In the genomic region with DNA sequence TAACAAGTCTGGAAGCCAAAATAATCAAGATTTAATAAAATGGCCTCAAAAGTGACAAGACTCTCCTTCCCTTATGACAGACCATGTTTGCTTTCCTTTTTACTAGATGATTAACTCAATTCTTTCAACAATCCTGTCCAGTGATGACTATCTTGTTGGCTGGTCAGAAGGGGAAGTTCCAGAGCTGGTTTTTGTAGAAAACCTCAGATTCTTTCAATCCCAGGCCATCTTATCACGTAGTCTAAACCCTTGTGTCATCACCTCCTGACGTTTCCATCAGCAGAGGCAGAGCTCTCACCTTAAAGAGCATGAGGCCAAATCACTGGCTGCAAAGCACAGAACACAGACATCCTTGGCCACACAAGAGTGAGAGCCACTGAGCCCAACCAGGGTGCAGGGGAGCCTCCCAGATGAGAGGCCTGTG, we compare ENCODE assay signal across 8 cellular contexts.
DNase-seq lines count a peak whose midpoint lies in the region; TF ChIP-seq lines count a peak whose summit lies in the region.
"Had no signal": no experiment of that assay in that cellular context is flagged by ENCODE, and none has a peak within 500 bp of the region (broad histone marks: within the 10 kb centered on the region; RNA-seq: fewer than 3 reads in every experiment).

No MANE protein-coding gene starts in this region.

- no peaks in the 10 kb centered on the region for H3K27me3 ChIP-seq in trophoblast cell (ENCODE audit: insufficient read depth, low read length)

- H3K79me2 ChIP-seq in trophoblast cell (ENCODE audit: control insufficient read depth, insufficient read depth, low read length, poor library complexity), result peaks cover 33% of the 10 kb centered on the region

- H3K79me1 ChIP-seq in trophoblast cell (ENCODE audit: low read length), result peaks cover 7% of the 10 kb centered on the region

- no peak overlapping the region for H3K4me2 ChIP-seq in trophoblast cell (ENCODE audit: low read length)

- H3K4ac ChIP-seq in trophoblast cell (ENCODE audit: low read depth, low read length), result no peak overlapping the region

- peaks cover 3 to 10% of the 10 kb centered on the region in 2 experiments for H3K36me3 ChIP-seq in trophoblast cell (ENCODE audit: control insufficient read depth in 1 of 2, insufficient read depth in 2 of 2, low read length in 2 of 2)

- H3K23ac ChIP-seq in trophoblast cell (ENCODE audit: low read length), result no peak overlapping the region

- H4K91ac ChIP-seq in trophoblast cell (ENCODE audit: low read depth, low read length), result no peak overlapping the region

- no peaks in the 10 kb centered on the region for H3K27me3 Mint-ChIP-seq in brain

- no peak overlapping the region for H3K4me3 ChIP-seq in trophoblast cell (ENCODE audit: low read depth, low read length)

- no peak overlapping the region for H4K12ac ChIP-seq in trophoblast cell (ENCODE audit: low read depth, low read length)

- no peak overlapping the region for H2AFZ ChIP-seq in trophoblast cell (ENCODE audit: insufficient read depth, low read length, poor library complexity)

- H2BK5ac ChIP-seq in trophoblast cell (ENCODE audit: low read depth, low read length, poor library complexity), result no peak overlapping the region

- no peak overlapping the region for H3K27ac ChIP-seq in trophoblast cell (ENCODE audit: low read depth, low read length)

- peaks cover 9% of the 10 kb centered on the region for H3K36me3 Mint-ChIP-seq in brain

- H2BK12ac ChIP-seq in trophoblast cell (ENCODE audit: low read length), result no peak overlapping the region

- no peaks in the 10 kb centered on the region for H3K9me3 ChIP-seq in trophoblast cell (ENCODE audit: insufficient read depth, low read depth, low read length)

- H3K4me1 ChIP-seq in trophoblast cell (ENCODE audit: control insufficient read depth in 1 of 2, insufficient read depth in 2 of 2, low read length in 2 of 2), result peaks cover 22 to 40% of the 10 kb centered on the region in 2 experiments

- H2BK120ac ChIP-seq in trophoblast cell (ENCODE audit: insufficient read depth, low read length, poor library complexity), result no peak overlapping the region

- H2AK5ac ChIP-seq in trophoblast cell (ENCODE audit: low read length), result no peak overlapping the region

- no CpG with 5 or more reads among the region's 2 CpGs for WGBS in trophoblast cell (ENCODE audit: extremely low coverage, insufficient coverage, insufficient read length)

- no peaks in the 10 kb centered on the region for H3K9me3 Mint-ChIP-seq in brain

- peak; percentile 92 for DNase-seq in EH (ENCODE audit: low read depth)
- DNase-seq in LHCN-M2 (ENCODE audit: low read depth), result peak; percentile 41
- DNase-seq in trophoblast cell, result peak; percentile 57 to 88
- no peak for DNase-seq in midbrain (lab: John Stamatoyannopoulos, UW)
- no peak for DNase-seq in activated CD4-positive, alpha-beta T cell treated with anti-CD3 and anti-CD28 coated beads, Interleukin-2, amount 50 U/mL, for 4 hours
- DNase-seq in NCI-H2171 (lab: John Stamatoyannopoulos, UW), result no peak
- DNase-seq: activated CD8-positive, alpha-beta memory T cell treated with anti-CD3 and anti-CD28 coated beads, Interleukin-2, amount 50 U/mL, for 48 hours had no signal

- peak overlapping the region in 1 of 5 experiments; percentile 58 for H3K4me3 Mint-ChIP-seq in brain

- peaks cover 98% of the 10 kb centered on the region for H3K4me1 Mint-ChIP-seq in brain

- H3K27ac Mint-ChIP-seq in brain, result peak overlapping the region in 4 of 5 experiments; percentile 62 to 89 (median 85)

- no peak overlapping the region for H3K14ac ChIP-seq in trophoblast cell (ENCODE audit: low read length)

- H3K18ac ChIP-seq in trophoblast cell (ENCODE audit: low read length), result no peak overlapping the region

- H4K8ac ChIP-seq in trophoblast cell (ENCODE audit: low read depth, low read length), result no peak overlapping the region

- no peak overlapping the region for H3K9ac ChIP-seq in trophoblast cell (ENCODE audit: low read length)

- TF ChIP-seq CTCF in brain (conservative IDR thresholded peaks at IDR 0.05), result no peak

Comparison
In these comparisons a context has a peak if more than half of its experiments do, and no peak if none do; other contexts are left out.
1. DNase-seq: peak in EH (single experiment), LHCN-M2 (single experiment) and trophoblast cell (2 of 2); none in midbrain (single experiment), activated CD4-positive, alpha-beta T cell treated with anti-CD3 and anti-CD28 coated beads, Interleukin-2, amount 50 U/mL, for 4 hours (0 of 2) and NCI-H2171 (single experiment).